In genomic region chr18:3015203-3015590, GRCh38 we compare ENCODE assay signal across 7 cellular contexts. TPM values are rescaled to one million over a fixed set of nuclear protein-coding genes. Genes with fewer than 3 reads are reported as not detected.
A peak's percentile ranks its signal among the peaks of the same experiment; 100 is the strongest.
DNase-seq lines count a peak whose midpoint lies in the region; ATAC-seq and TF ChIP-seq lines count a peak whose summit lies in the region.

No MANE protein-coding gene starts in this region.

- 45% methylated on average over 4 of the region's 4 CpGs for WGBS in hepatocyte (ENCODE audit: low lambda C conversion rate, missing lambda C conversion rate)

- no peak overlapping the region for H3K4me3 ChIP-seq in hepatocyte

- POLR2A ChIA-PET in activated CD8-positive, alpha-beta T cell treated with anti-CD3 and anti-CD28 coated beads, Interleukin-2, amount 10 ng/mL, durations not matched to agents 7 days and 5 days (lab: Charles Lee), result interaction anchor here (1.2 kb wide), 1 partner anchor 46 kb away, joined by 4 read pairs; no protein-coding TSS in a partner anchor

- no peaks in the 10 kb centered on the region for H3K9me3 ChIP-seq in hepatocyte (ENCODE audit: low read depth)

- peaks cover 19% of the 10 kb centered on the region for H3K36me3 Mint-ChIP-seq in HFFc6 (ENCODE audit: low read depth)
- H3K36me3 Mint-ChIP-seq in activated CD8-positive, alpha-beta T cell treated with anti-CD3 and anti-CD28 coated beads, Interleukin-2, amount 10 ng/mL, durations not matched to agents 7 days and 5 days (ENCODE audit: low read depth), result peaks cover 19% of the 10 kb centered on the region

- H3K4me1 Mint-ChIP-seq in HFFc6 (ENCODE audit: low read depth), result peaks cover 44% of the 10 kb centered on the region
- peaks cover 54% of the 10 kb centered on the region for H3K4me1 Mint-ChIP-seq in activated CD8-positive, alpha-beta T cell treated with anti-CD3 and anti-CD28 coated beads, Interleukin-2, amount 10 ng/mL, durations not matched to agents 7 days and 5 days (ENCODE audit: low read depth)

- peaks cover 23% of the 10 kb centered on the region for H3K79me2 ChIP-seq in hepatocyte

- no peaks in the 10 kb centered on the region for H3K36me3 ChIP-seq in hepatocyte (replicated peaks; ENCODE audit: insufficient read depth, low read depth)

- CTCF ChIA-PET in activated CD8-positive, alpha-beta T cell treated with anti-CD3 and anti-CD28 coated beads, Interleukin-2, amount 10 ng/mL, durations not matched to agents 7 days and 5 days (lab: Charles Lee), result interaction anchor here (0.8 to 6.1 kb wide), 7 partner anchors 17 to 136 kb away, joined by 3 to 60 read pairs (median 5); no protein-coding TSS in a partner anchor

- H3K27ac ChIP-seq in hepatocyte, result peak overlapping the region; percentile 42

- H3K27me3 Mint-ChIP-seq in HFFc6 (ENCODE audit: insufficient read depth), result no peaks in the 10 kb centered on the region
- H3K27me3 Mint-ChIP-seq in activated CD8-positive, alpha-beta T cell treated with anti-CD3 and anti-CD28 coated beads, Interleukin-2, amount 10 ng/mL, durations not matched to agents 7 days and 5 days (ENCODE audit: low read depth), result no peaks in the 10 kb centered on the region

- DNase-seq in HFFc6, result peak; percentile 68
- no peak for DNase-seq in activated CD8-positive, alpha-beta T cell treated with anti-CD3 and anti-CD28 coated beads, Interleukin-2, amount 10 ng/mL, durations not matched to agents 7 days and 5 days
- DNase-seq in hepatocyte (ENCODE audit: low spot score), result peak; percentile 32
- peak; percentile 55 for DNase-seq in stromal cell of bone marrow (ENCODE audit: low read depth)
- DNase-seq in activated effector memory CD4-positive, alpha-beta T cell treated with anti-CD3 and anti-CD28 coated beads, Interleukin-2, amount 50 U/mL, for 16 hours, result no peak

- H3K4me1 ChIP-seq in hepatocyte (ENCODE audit: insufficient read depth), result peaks cover 21% of the 10 kb centered on the region

- H2AFZ ChIP-seq in hepatocyte, result peak overlapping the region; percentile 19

- H3K9me2 ChIP-seq in hepatocyte (replicated peaks; ENCODE audit: insufficient read depth), result no peaks in the 10 kb centered on the region

- no peaks in the 10 kb centered on the region for H3K9me3 Mint-ChIP-seq in HFFc6
- H3K9me3 Mint-ChIP-seq in activated CD8-positive, alpha-beta T cell treated with anti-CD3 and anti-CD28 coated beads, Interleukin-2, amount 10 ng/mL, durations not matched to agents 7 days and 5 days (ENCODE audit: insufficient read depth), result no peaks in the 10 kb centered on the region

- TF ChIP-seq CTCF in HFFc6 (IDR thresholded peaks at IDR 0.05) (no peak), hepatocyte (IDR thresholded peaks at IDR 0.05; ENCODE audit: poor library complexity) (no peak)

- H3K27ac Mint-ChIP-seq in HFFc6, result peak overlapping the region; percentile 80
- peak overlapping the region; percentile 21 for H3K27ac Mint-ChIP-seq in activated CD8-positive, alpha-beta T cell treated with anti-CD3 and anti-CD28 coated beads, Interleukin-2, amount 10 ng/mL, durations not matched to agents 7 days and 5 days

- no peak for ATAC-seq in activated CD8-positive, alpha-beta T cell treated with anti-CD3 and anti-CD28 coated beads, Interleukin-2, amount 10 ng/mL, durations not matched to agents 7 days and 5 days
- ATAC-seq in GM18519 (IDR thresholded peaks at IDR 0.05; ENCODE audit: low FRiP score, unreplicated experiment) (no peak), GM19035 (IDR thresholded peaks at IDR 0.05; ENCODE audit: unreplicated experiment) (no peak)

- no peaks in the 10 kb centered on the region for H3K27me3 ChIP-seq in hepatocyte

- H3K4me3 Mint-ChIP-seq in HFFc6, result peak overlapping the region; percentile 73
- H3K4me3 Mint-ChIP-seq in activated CD8-positive, alpha-beta T cell treated with anti-CD3 and anti-CD28 coated beads, Interleukin-2, amount 10 ng/mL, durations not matched to agents 7 days and 5 days, result no peak overlapping the region

- H4K20me1 ChIP-seq in hepatocyte (ENCODE audit: insufficient read depth, poor library complexity, severe bottlenecking), result peaks cover 13% of the 10 kb centered on the region

- no peak overlapping the region for H3K4me2 ChIP-seq in hepatocyte

RNA-seq across cellular contexts. Expression of gene LPIN2, which starts 2.3 kb away (rescaled TPM):
- total RNA-seq in HFFc6 (2021; fragmentation: NEBNext Ultra II Directional; extraction: Animal tissue kit (Norgen Biotek cat#: 25700)), result 10 to 100 TPM; 24.6 to 27.7 (median 26.3) TPM
- 10 to 100 TPM; 77.5 TPM for total RNA-seq in activated CD8-positive, alpha-beta T cell treated with anti-CD3 and anti-CD28 coated beads, Interleukin-2, amount 10 ng/mL, durations not matched to agents 7 days and 5 days
- total RNA-seq in hepatocyte, result 62.1 and 71.2 TPM in 2 replicates
- 28.2 and 29.1 TPM in 2 replicates for polyA plus RNA-seq in hepatocyte

Comparison
In these comparisons a context has a peak if more than half of its experiments do, and no peak if none do; other contexts are left out.
1. DNase-seq: peak in HFFc6 (single experiment), hepatocyte (single experiment) and stromal cell of bone marrow (single experiment); none in activated CD8-positive, alpha-beta T cell treated with anti-CD3 and anti-CD28 coated beads, Interleukin-2, amount 10 ng/mL, durations not matched to agents 7 days and 5 days (single experiment) and activated effector memory CD4-positive, alpha-beta T cell treated with anti-CD3 and anti-CD28 coated beads, Interleukin-2, amount 50 U/mL, for 16 hours (single experiment).